Comparison of ENCODE assay signal across 14 cellular contexts in genomic region chr22:27489265-27489675, GRCh38.
DNase-seq lines count a peak whose midpoint lies in the region; ATAC-seq and TF ChIP-seq lines count a peak whose summit lies in the region.
"Had no signal": no experiment of that assay in that cellular context is flagged by ENCODE, and none has a peak within 500 bp of the region (broad histone marks: within the 10 kb centered on the region; RNA-seq: fewer than 3 reads in every experiment).

No MANE protein-coding gene starts in this region.

- TF ChIP-seq CTCF in HFFc6 (IDR thresholded peaks at IDR 0.05) (no peak), foreskin fibroblast (IDR thresholded peaks at IDR 0.05; ENCODE audit: low read depth, low read length) (no peak)

- H3K4me3 ChIP-seq in foreskin fibroblast (ENCODE audit: low read depth in 1 of 2, low read length in 2 of 2) (no peak overlapping the region), skeletal muscle cell (ENCODE audit: low read depth, low read length) (no peak overlapping the region)
- H3K4me3 ChIP-seq: adrenal gland, BLaER1 had no signal

- DNase-seq in HFFc6, result peak; percentile 15
- DNase-seq in amniotic stem cell (lab: John Stamatoyannopoulos, UW), result peak; percentile 32
- DNase-seq in foreskin fibroblast, result peak; percentile 29 to 50
- peak; percentile 62 for DNase-seq in skeletal muscle cell (ENCODE audit: low read depth)
- no peak for DNase-seq in HUDEP-2 (lab: John Stamatoyannopoulos, UW; ENCODE audit: unreplicated experiment in 76 of 76)
- DNase-seq in activated CD4-positive, alpha-beta T cell treated with anti-CD3 and anti-CD28 coated beads, Interleukin-2, amount 10 ng/mL, durations not matched to agents 7 days and 5 days, result no peak
- DNase-seq in HEK293T (ENCODE audit: extremely low spot score), result no peak
- DNase-seq: activated T-cell treated with anti-CD3 and anti-CD28 coated beads, Interleukin-2, amount 50 U/mL, for 1 hour; MM.1S; naive thymus-derived CD4-positive, alpha-beta T cell; right cardiac atrium had no signal

- peaks cover 21% of the 10 kb centered on the region for H3K36me3 Mint-ChIP-seq in HFFc6 (ENCODE audit: low read depth)
- H3K36me3 Mint-ChIP-seq in activated CD4-positive, alpha-beta T cell treated with anti-CD3 and anti-CD28 coated beads, Interleukin-2, amount 10 ng/mL, durations not matched to agents 7 days and 5 days (ENCODE audit: low read depth), result no peaks in the 10 kb centered on the region

- peak overlapping the region; percentile 22 for H3K27ac Mint-ChIP-seq in HFFc6
- no peak overlapping the region for H3K27ac Mint-ChIP-seq in activated CD4-positive, alpha-beta T cell treated with anti-CD3 and anti-CD28 coated beads, Interleukin-2, amount 10 ng/mL, durations not matched to agents 7 days and 5 days

- H3K4me1 Mint-ChIP-seq in HFFc6 (ENCODE audit: low read depth), result peaks cover 23% of the 10 kb centered on the region
- peaks cover 3% of the 10 kb centered on the region for H3K4me1 Mint-ChIP-seq in activated CD4-positive, alpha-beta T cell treated with anti-CD3 and anti-CD28 coated beads, Interleukin-2, amount 10 ng/mL, durations not matched to agents 7 days and 5 days

- no peaks in the 10 kb centered on the region; the same call in 1 of the 2 replicates for H3K27me3 Mint-ChIP-seq in HFFc6 (ENCODE audit: insufficient read depth)
- no peaks in the 10 kb centered on the region for H3K27me3 Mint-ChIP-seq in activated CD4-positive, alpha-beta T cell treated with anti-CD3 and anti-CD28 coated beads, Interleukin-2, amount 10 ng/mL, durations not matched to agents 7 days and 5 days

- CTCF ChIA-PET in activated CD4-positive, alpha-beta T cell treated with anti-CD3 and anti-CD28 coated beads, Interleukin-2, amount 10 ng/mL, durations not matched to agents 7 days and 5 days (lab: Charles Lee), result no interaction called here
- CTCF ChIA-PET in HEK293T (lab: Yijun Ruan, JAX), result no interaction called here

- POLR2A ChIA-PET in activated CD4-positive, alpha-beta T cell treated with anti-CD3 and anti-CD28 coated beads, Interleukin-2, amount 10 ng/mL, durations not matched to agents 7 days and 5 days (lab: Charles Lee), result no interaction called here
- POLR2A ChIA-PET in HEK293T (lab: Yijun Ruan, JAX), result no interaction called here

- H3K4me3 Mint-ChIP-seq in HFFc6, result peak overlapping the region; percentile 16
- no peak overlapping the region for H3K4me3 Mint-ChIP-seq in activated CD4-positive, alpha-beta T cell treated with anti-CD3 and anti-CD28 coated beads, Interleukin-2, amount 10 ng/mL, durations not matched to agents 7 days and 5 days
- H3K4me3 Mint-ChIP-seq: naive thymus-derived CD4-positive, alpha-beta T cell had no signal

- no peak for ATAC-seq in HG03521 (IDR thresholded peaks at IDR 0.05; ENCODE audit: unreplicated experiment)
- ATAC-seq: naive thymus-derived CD4-positive, alpha-beta T cell had no signal

- H3K9me3 Mint-ChIP-seq in HFFc6, result peaks cover 8% of the 10 kb centered on the region
- peaks cover 13% of the 10 kb centered on the region for H3K9me3 Mint-ChIP-seq in activated CD4-positive, alpha-beta T cell treated with anti-CD3 and anti-CD28 coated beads, Interleukin-2, amount 10 ng/mL, durations not matched to agents 7 days and 5 days

TF ChIP-seq in HEK293T, 16 proteins besides CTCF, POLR2A, EP300 and RAD21:
- TF ChIP-seq TARDBP (IDR thresholded peaks at IDR 0.05) (no peak), HDGF (IDR thresholded peaks at IDR 0.05; ENCODE audit: borderline replicate concordance) (no peak), ARNT (IDR thresholded peaks at IDR 0.05) (no peak), LEF1 (IDR thresholded peaks at IDR 0.05; ENCODE audit: borderline replicate concordance) (no peak), ZNF384 (IDR thresholded peaks at IDR 0.05) (no peak), BHLHE40 (IDR thresholded peaks at IDR 0.05; ENCODE audit: borderline replicate concordance) (no peak), L3MBTL2 (conservative IDR thresholded peaks at IDR 0.05) (no peak), ELF4 (IDR thresholded peaks at IDR 0.05) (no peak), FOXK2 (IDR thresholded peaks at IDR 0.05) (no peak), FOXA1 (IDR thresholded peaks at IDR 0.05) (no peak), NFRKB (IDR thresholded peaks at IDR 0.05) (no peak), SP1 (IDR thresholded peaks at IDR 0.05) (no peak), SUZ12 (IDR thresholded peaks at IDR 0.05) (no peak), PKNOX1 (IDR thresholded peaks at IDR 0.05) (no peak), FOXM1 (IDR thresholded peaks at IDR 0.05; ENCODE audit: borderline replicate concordance) (no peak), CTBP1 (IDR thresholded peaks at IDR 0.05; ENCODE audit: borderline replicate concordance) (no peak)

Comparison
In these comparisons a context has a peak if more than half of its experiments do, and no peak if none do; other contexts are left out.
1. DNase-seq: peak in HFFc6 (single experiment), amniotic stem cell (single experiment), foreskin fibroblast (2 of 2) and skeletal muscle cell (single experiment); none in HUDEP-2 (0 of 76), activated CD4-positive, alpha-beta T cell treated with anti-CD3 and anti-CD28 coated beads, Interleukin-2, amount 10 ng/mL, durations not matched to agents 7 days and 5 days (single experiment) and HEK293T (single experiment).